Comparison of ENCODE assay signal across 8 cellular contexts in the genomic region with DNA sequence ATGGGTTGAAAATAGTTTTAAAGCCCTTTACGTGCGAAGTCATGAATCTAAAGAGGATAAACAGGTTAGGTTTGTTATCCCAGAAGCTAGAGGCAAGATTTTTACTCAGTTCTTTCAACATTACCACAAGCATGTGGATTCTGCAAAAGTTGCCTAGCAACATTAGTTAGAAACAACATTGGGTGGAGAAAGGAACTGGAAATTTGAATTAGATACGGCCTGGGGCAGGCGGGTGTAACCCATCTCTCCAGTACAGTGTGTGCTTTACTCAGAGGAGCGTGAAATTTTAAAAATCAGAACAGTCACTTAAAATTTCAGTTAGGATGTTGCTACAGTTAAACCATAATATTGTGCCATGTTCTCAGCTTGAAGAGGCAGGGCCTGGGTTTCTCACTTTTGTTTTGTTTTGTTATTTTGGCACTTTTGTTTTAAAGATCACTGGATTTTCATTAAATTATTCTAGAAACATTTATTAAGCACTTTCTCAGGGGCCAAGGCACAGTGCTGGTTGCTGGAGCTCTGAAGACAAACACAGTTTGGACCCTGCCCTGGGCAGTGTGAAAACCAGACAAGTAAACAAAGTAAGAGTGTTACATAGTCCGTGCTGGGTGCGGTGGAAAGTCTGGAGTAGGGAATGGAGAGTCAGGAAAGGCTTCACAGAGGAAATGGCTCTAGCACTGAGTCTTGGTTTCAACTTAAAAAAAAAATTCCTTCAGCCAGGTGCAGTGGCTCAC. TPM values are rescaled to one million over a fixed set of nuclear protein-coding genes. Genes with fewer than 3 reads are reported as not detected.
DNase-seq lines count a peak whose midpoint lies in the region; ATAC-seq and TF ChIP-seq lines count a peak whose summit lies in the region.

No MANE protein-coding gene starts in this region.

- ATAC-seq in GM18520 (IDR thresholded peaks at IDR 0.05; ENCODE audit: unreplicated experiment), result no peak

- no peak for TF ChIP-seq CTCF in WERI-Rb-1 (IDR thresholded peaks at IDR 0.05; ENCODE audit: low read depth, low read length)

- no peaks in the 10 kb centered on the region for H3K9me3 ChIP-seq in ES-I3 (ENCODE audit: control insufficient read depth, insufficient read depth, low read length)
- H3K9me3 ChIP-seq in skeletal muscle tissue (ENCODE audit: control insufficient read depth in 3 of 3, low read length in 3 of 3), result no peaks in the 10 kb centered on the region
- H3K9me3 ChIP-seq in WERI-Rb-1 (ENCODE audit: severe bottlenecking), result no peaks in the 10 kb centered on the region

- DNase-seq in NAMALWA (ENCODE audit: low spot score), result peak; percentile 83
- DNase-seq in amniotic epithelial cell (ENCODE audit: low read depth), result peak; percentile 94
- peak; percentile 76 for DNase-seq in hepatic stellate cell (ENCODE audit: low spot score)
- DNase-seq in NCI-H187 treated with DMSO at 0.1 percent for 48 hours (lab: John Stamatoyannopoulos, UW), result no peak
- no peak for DNase-seq in WERI-Rb-1

- peak overlapping the region in 1 of 3 donors; percentile 29 for H3K4me3 ChIP-seq in skeletal muscle tissue (ENCODE audit: low read length in 3 of 3)
- H3K4me3 ChIP-seq in WERI-Rb-1 (ENCODE audit: low read depth, low read length), result no peak overlapping the region

- H3K36me3 ChIP-seq in ES-I3 (ENCODE audit: insufficient read depth, low read length), result no peaks in the 10 kb centered on the region
- no peaks in the 10 kb centered on the region for H3K36me3 ChIP-seq in skeletal muscle tissue (ENCODE audit: control insufficient read depth in 3 of 3, insufficient read depth in 3 of 3, low read length in 3 of 3)
- no peaks in the 10 kb centered on the region for H3K36me3 ChIP-seq in WERI-Rb-1

- H3K27ac ChIP-seq in skeletal muscle tissue (ENCODE audit: low read depth, low read length), result peak overlapping the region; percentile 85
- no peak overlapping the region for H3K27ac ChIP-seq in WERI-Rb-1

- H3K27me3 ChIP-seq in skeletal muscle tissue (ENCODE audit: control insufficient read depth in 3 of 3, insufficient read depth in 3 of 3, low read length in 3 of 3), result no peaks in the 10 kb centered on the region
- H3K27me3 ChIP-seq in WERI-Rb-1 (ENCODE audit: insufficient read depth, low read depth, severe bottlenecking), result no peaks in the 10 kb centered on the region

- H3K4me1 ChIP-seq in ES-I3 (ENCODE audit: insufficient read depth, low read length) (peaks cover 36% of the 10 kb centered on the region), skeletal muscle tissue (ENCODE audit: control insufficient read depth in 3 of 3, insufficient read depth in 3 of 3, low read length in 3 of 3) (peaks cover 12 to 17% (median 14%) of the 10 kb centered on the region in 3 donors)

- H3K9ac ChIP-seq in ES-I3 (ENCODE audit: low read depth, low read length) (peak overlapping the region; percentile 45), skeletal muscle tissue (ENCODE audit: low read depth in 1 of 3, low read length in 3 of 3) (peak overlapping the region; percentile 13 to 70 (median 61))

RNA-seq across cellular contexts. Expression of a gene that starts 4.4 kb away (rescaled TPM):
- 20.4 TPM for total RNA-seq in skeletal muscle tissue

Comparison
In these comparisons a context has a peak if more than half of its experiments do, and no peak if none do; other contexts are left out.
1. DNase-seq: peak in NAMALWA (single experiment), amniotic epithelial cell (single experiment) and hepatic stellate cell (single experiment); none in NCI-H187 treated with DMSO at 0.1 percent for 48 hours (single experiment) and WERI-Rb-1 (single experiment).